In genomic region chr4:88458091-88458740, GRCh38 we compare ENCODE assay signal across 9 cellular contexts. TPM values are rescaled to one million over a fixed set of nuclear protein-coding genes. Genes with fewer than 3 reads are reported as not detected.
DNase-seq lines count a peak whose midpoint lies in the region; ATAC-seq and TF ChIP-seq lines count a peak whose summit lies in the region.
"Had no signal": no experiment of that assay in that cellular context is flagged by ENCODE, and none has a peak within 500 bp of the region (broad histone marks: within the 10 kb centered on the region; RNA-seq: fewer than 3 reads in every experiment).

No MANE protein-coding gene starts in this region.

- peak overlapping the region in 1 of 2 donors; percentile 73 for H3K27ac ChIP-seq in prostate gland

- CTCF ChIA-PET in Calu3 (lab: Charles Lee), result interaction anchor here (2.0 kb wide), 1 partner anchor 239 kb away, joined by 15 read pairs; no protein-coding TSS in a partner anchor

- H3K9me3 Mint-ChIP-seq in Calu3 (ENCODE audit: low read depth, unreplicated experiment) (no peaks in the 10 kb centered on the region), osteocyte (ENCODE audit: unreplicated experiment) (peaks cover 4% of the 10 kb centered on the region)
- no peaks in the 10 kb centered on the region for H3K9me3 Mint-ChIP-seq in effector memory CD8-positive, alpha-beta T cell

- H3K27ac Mint-ChIP-seq in Calu3 (ENCODE audit: unreplicated experiment) (no peak overlapping the region), osteocyte (ENCODE audit: unreplicated experiment) (no peak overlapping the region)
- peak overlapping the region; percentile 98 to 99 for H3K27ac Mint-ChIP-seq in effector memory CD8-positive, alpha-beta T cell

- TSS peak; percentile 62 for BruUV-seq in Calu3 (replicated peaks; lab: Mats Ljungman, UMichigan)

- H3K4me1 Mint-ChIP-seq in Calu3 (ENCODE audit: low read depth, unreplicated experiment), result no peaks in the 10 kb centered on the region
- peaks cover 9 to 13% of the 10 kb centered on the region in 2 donors for H3K4me1 Mint-ChIP-seq in effector memory CD8-positive, alpha-beta T cell (ENCODE audit: low read depth in 2 of 2)
- peaks cover 13% of the 10 kb centered on the region for H3K4me1 Mint-ChIP-seq in osteocyte (ENCODE audit: unreplicated experiment)

- H3K36me3 ChIP-seq in prostate gland, result no peaks in the 10 kb centered on the region

- no peak for ATAC-seq in effector memory CD8-positive, alpha-beta T cell (replicated peaks)
- no peak for ATAC-seq in HG03354 (IDR thresholded peaks at IDR 0.05; ENCODE audit: poor library complexity, severe bottlenecking, unreplicated experiment)
- ATAC-seq in GM21786 (IDR thresholded peaks at IDR 0.05; ENCODE audit: unreplicated experiment), result no peak

- in situ Hi-C loops in ACHN (cut with HindIII; ENCODE audit: low pct_ligation_motif_present, low pct_unique_long_range_greater_than_20kb, low sequenced_read_pairs), result no loop called here

- H3K27me3 ChIP-seq in prostate gland (replicated peaks; ENCODE audit: insufficient read depth), result no peaks in the 10 kb centered on the region

- H3K9me3 ChIP-seq in prostate gland, result no peaks in the 10 kb centered on the region

- TF ChIP-seq CTCF in Calu3 (IDR thresholded peaks at IDR 0.05; ENCODE audit: unreplicated experiment) (no peak), osteocyte (IDR thresholded peaks at IDR 0.05) (no peak), prostate gland (IDR thresholded peaks at IDR 0.05) (no peak)

- no peak for TF ChIP-seq POLR2A in prostate gland (IDR thresholded peaks at IDR 0.05)

- H3K4me1 ChIP-seq in prostate gland (replicated peaks), result no peaks in the 10 kb centered on the region

- H3K36me3 Mint-ChIP-seq in Calu3 (ENCODE audit: insufficient read depth, unreplicated experiment), result peaks cover 20% of the 10 kb centered on the region
- peaks cover 23% of the 10 kb centered on the region for H3K36me3 Mint-ChIP-seq in effector memory CD8-positive, alpha-beta T cell (ENCODE audit: insufficient read depth)
- no peaks in the 10 kb centered on the region for H3K36me3 Mint-ChIP-seq in osteocyte (ENCODE audit: unreplicated experiment)

- peak overlapping the region; percentile 78 for H3K4me3 Mint-ChIP-seq in Calu3 (ENCODE audit: low read depth, unreplicated experiment)
- peak overlapping the region; percentile 90 to 91 for H3K4me3 Mint-ChIP-seq in effector memory CD8-positive, alpha-beta T cell
- peak overlapping the region; percentile 76 for H3K4me3 Mint-ChIP-seq in osteocyte (ENCODE audit: unreplicated experiment)

- intact Hi-C loops in Calu3 (cut with micrococcal nuclease; ENCODE audit: unreplicated experiment) (no loop called here), prostate gland (cut with DNase I) (loop anchor here (5.0 to 10.0 kb wide), 4 partner anchors 64 to 423 kb away; partner anchors contain the start of gene PYURF)

- H3K27me3 Mint-ChIP-seq in Calu3 (ENCODE audit: unreplicated experiment), result no peaks in the 10 kb centered on the region
- H3K27me3 Mint-ChIP-seq in effector memory CD8-positive, alpha-beta T cell, result no peaks in the 10 kb centered on the region
- peaks cover 56% of the 10 kb centered on the region for H3K27me3 Mint-ChIP-seq in osteocyte (ENCODE audit: unreplicated experiment)

- H3K4me3 ChIP-seq in prostate gland, result peak overlapping the region in 1 of 2 donors; percentile 70

- DNase-seq in Calu3 (no peak), MV-4-11 (lab: John Stamatoyannopoulos, UW) (peak; percentile 68), osteocyte (ENCODE audit: extremely low spot score, unreplicated experiment) (no peak), prostate gland (ENCODE audit: low spot score) (no peak), ACHN (no peak)
- DNase-seq in effector memory CD8-positive, alpha-beta T cell, result no peak
- DNase-seq: NCI-H774 had no signal

- 55% methylated on average over 8 of the region's 8 CpGs for WGBS in prostate gland

RNA-seq across cellular contexts. Expression of gene HERC5, which starts 1.3 kb away (rescaled TPM):
- 20.1 and 44.2 TPM in 2 replicates for total RNA-seq in Calu3 (2022)
- total RNA-seq in osteocyte, result 0.81 and 0.91 TPM in 2 replicates
- 10 to 100 TPM in 1 of 2 donors, 1 to 10 TPM in 1; 8.8 to 59.4 TPM for total RNA-seq in prostate gland

Comparison
In these comparisons a context has a peak if more than half of its experiments do, and no peak if none do; other contexts are left out.
1. H3K27ac Mint-ChIP-seq: peak in effector memory CD8-positive, alpha-beta T cell (2 of 2); none in Calu3 (single experiment) and osteocyte (single experiment).
2. Peak in every context shown above with its lines, with median percentiles within 50 percentile points of each other: H3K4me3 Mint-ChIP-seq.